Comparison of ENCODE assay signal across 1 cellular context in the genomic region with DNA sequence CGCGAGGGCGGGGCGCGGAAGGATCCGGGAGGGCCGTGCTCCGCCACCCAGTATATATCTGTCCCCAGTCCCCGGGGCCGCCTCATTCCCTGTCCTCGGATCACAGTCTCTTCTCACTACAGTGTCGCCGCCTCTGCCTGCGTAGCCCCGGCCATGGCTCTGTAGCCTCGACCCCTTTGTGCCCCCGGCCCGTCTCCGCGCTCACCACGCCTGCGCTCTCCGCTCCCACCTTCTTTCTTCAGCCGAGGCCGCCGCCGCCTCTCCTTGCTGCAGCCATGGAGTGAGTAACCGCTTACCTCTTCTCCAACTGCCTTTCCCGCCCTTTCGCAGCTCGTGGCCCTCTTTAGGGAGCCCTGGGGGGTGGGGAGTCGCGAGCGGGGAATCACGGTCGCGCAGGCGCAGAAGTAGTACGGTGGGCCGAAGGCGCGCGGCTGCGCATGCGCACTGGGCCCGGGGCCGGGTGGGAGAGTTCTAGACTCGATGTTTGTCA.
TF ChIP-seq lines count a peak whose summit lies in the region.

A gene with protein sequence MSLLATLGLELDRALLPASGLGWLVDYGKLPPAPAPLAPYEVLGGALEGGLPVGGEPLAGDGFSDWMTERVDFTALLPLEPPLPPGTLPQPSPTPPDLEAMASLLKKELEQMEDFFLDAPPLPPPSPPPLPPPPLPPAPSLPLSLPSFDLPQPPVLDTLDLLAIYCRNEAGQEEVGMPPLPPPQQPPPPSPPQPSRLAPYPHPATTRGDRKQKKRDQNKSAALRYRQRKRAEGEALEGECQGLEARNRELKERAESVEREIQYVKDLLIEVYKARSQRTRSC (plus strand): TSS at position 85 of the 490 bp plus-strand sequence. CDS start 1,646 bp downstream, outside the sequence.
Gene NUP62, minus strand, starts transcription at position 384 of the 490 bp plus-strand sequence. CDS start 19,697 bp downstream, outside the sequence.

TF ChIP-seq in WTC11, 78 proteins besides CTCF, POLR2A, EP300 and RAD21 (continued from another document and continues in another):
- TF ChIP-seq, protein P1, sequence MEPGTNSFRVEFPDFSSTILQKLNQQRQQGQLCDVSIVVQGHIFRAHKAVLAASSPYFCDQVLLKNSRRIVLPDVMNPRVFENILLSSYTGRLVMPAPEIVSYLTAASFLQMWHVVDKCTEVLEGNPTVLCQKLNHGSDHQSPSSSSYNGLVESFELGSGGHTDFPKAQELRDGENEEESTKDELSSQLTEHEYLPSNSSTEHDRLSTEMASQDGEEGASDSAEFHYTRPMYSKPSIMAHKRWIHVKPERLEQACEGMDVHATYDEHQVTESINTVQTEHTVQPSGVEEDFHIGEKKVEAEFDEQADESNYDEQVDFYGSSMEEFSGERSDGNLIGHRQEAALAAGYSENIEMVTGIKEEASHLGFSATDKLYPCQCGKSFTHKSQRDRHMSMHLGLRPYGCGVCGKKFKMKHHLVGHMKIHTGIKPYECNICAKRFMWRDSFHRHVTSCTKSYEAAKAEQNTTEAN (CRISPR knock-in tag; IDR thresholded peaks at IDR 0.05): peak; percentile 90
- TF ChIP-seq E2F1 (CRISPR knock-in tag; IDR thresholded peaks at IDR 0.05) (no peak), FOXP4 (CRISPR knock-in tag; IDR thresholded peaks at IDR 0.05) (no peak; the same call in 1 of the 2 replicates), ZNF219 (CRISPR knock-in tag; IDR thresholded peaks at IDR 0.05; ENCODE audit: borderline replicate concordance) (no peak), TEAD1 (CRISPR knock-in tag; IDR thresholded peaks at IDR 0.05) (peak; percentile 83; the same call in 1 of the 2 replicates), NFE2L1 (CRISPR knock-in tag; IDR thresholded peaks at IDR 0.05) (peak; percentile 80), ZNF396 (CRISPR knock-in tag; IDR thresholded peaks at IDR 0.05; ENCODE audit: borderline replicate concordance) (no peak), ZBTB21 (CRISPR knock-in tag; IDR thresholded peaks at IDR 0.05; ENCODE audit: borderline replicate concordance) (no peak; the same call in 1 of the 2 replicates), TP53 (CRISPR knock-in tag; IDR thresholded peaks at IDR 0.05) (peak; percentile 81; the same call in 1 of the 2 replicates), SP1 (CRISPR knock-in tag; conservative IDR thresholded peaks at IDR 0.05) (no peak; the same call in 1 of the 2 replicates), FOXJ3 (CRISPR knock-in tag; IDR thresholded peaks at IDR 0.05; ENCODE audit: borderline replicate concordance) (no peak), AFF4 (CRISPR knock-in tag; IDR thresholded peaks at IDR 0.05; ENCODE audit: borderline replicate concordance) (no peak), NR3C1 (CRISPR knock-in tag; conservative IDR thresholded peaks at IDR 0.05; ENCODE audit: low read depth) (no peak), MXD4 (CRISPR knock-in tag; IDR thresholded peaks at IDR 0.05; ENCODE audit: borderline replicate concordance) (no peak), HMGXB4 (CRISPR knock-in tag; IDR thresholded peaks at IDR 0.05) (peak; percentile 77; the same call in 1 of the 2 replicates), ZNF263 (CRISPR knock-in tag; IDR thresholded peaks at IDR 0.05; ENCODE audit: low read depth) (peak; percentile 36; the same call in 1 of the 2 replicates), ZNF423 (CRISPR knock-in tag; IDR thresholded peaks at IDR 0.05) (no peak), JAZF1 (CRISPR knock-in tag; IDR thresholded peaks at IDR 0.05) (no peak), KAT7 (CRISPR knock-in tag; IDR thresholded peaks at IDR 0.05; ENCODE audit: borderline replicate concordance) (peak; percentile 91; the same call in 1 of the 2 replicates), ZNF232 (CRISPR knock-in tag; IDR thresholded peaks at IDR 0.05) (0 out of 2 replicates have a peak, but pooled peaks have one; percentile 15), CREB1 (CRISPR knock-in tag; IDR thresholded peaks at IDR 0.05) (no peak), MAX (CRISPR knock-in tag; IDR thresholded peaks at IDR 0.05) (peak; percentile 98), ZNF512 (CRISPR knock-in tag; IDR thresholded peaks at IDR 0.05; ENCODE audit: borderline replicate concordance) (no peak), ETV6 (CRISPR knock-in tag; IDR thresholded peaks at IDR 0.05) (peak; percentile 88), ZNF317 (CRISPR knock-in tag; IDR thresholded peaks at IDR 0.05; ENCODE audit: borderline replicate concordance, low read depth) (no peak; the same call in 1 of the 2 replicates), ATF1 (CRISPR knock-in tag; IDR thresholded peaks at IDR 0.05) (no peak)
- TF ChIP-seq, protein P2, sequence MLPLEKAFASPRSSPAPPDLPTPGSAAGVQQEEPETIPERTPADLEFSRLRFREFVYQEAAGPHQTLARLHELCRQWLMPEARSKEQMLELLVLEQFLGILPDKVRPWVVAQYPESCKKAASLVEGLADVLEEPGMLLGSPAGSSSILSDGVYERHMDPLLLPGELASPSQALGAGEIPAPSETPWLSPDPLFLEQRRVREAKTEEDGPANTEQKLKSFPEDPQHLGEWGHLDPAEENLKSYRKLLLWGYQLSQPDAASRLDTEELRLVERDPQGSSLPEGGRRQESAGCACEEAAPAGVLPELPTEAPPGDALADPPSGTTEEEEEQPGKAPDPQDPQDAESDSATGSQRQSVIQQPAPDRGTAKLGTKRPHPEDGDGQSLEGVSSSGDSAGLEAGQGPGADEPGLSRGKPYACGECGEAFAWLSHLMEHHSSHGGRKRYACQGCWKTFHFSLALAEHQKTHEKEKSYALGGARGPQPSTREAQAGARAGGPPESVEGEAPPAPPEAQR (CRISPR knock-in tag; IDR thresholded peaks at IDR 0.05): no peak
- TF ChIP-seq, protein P3, sequence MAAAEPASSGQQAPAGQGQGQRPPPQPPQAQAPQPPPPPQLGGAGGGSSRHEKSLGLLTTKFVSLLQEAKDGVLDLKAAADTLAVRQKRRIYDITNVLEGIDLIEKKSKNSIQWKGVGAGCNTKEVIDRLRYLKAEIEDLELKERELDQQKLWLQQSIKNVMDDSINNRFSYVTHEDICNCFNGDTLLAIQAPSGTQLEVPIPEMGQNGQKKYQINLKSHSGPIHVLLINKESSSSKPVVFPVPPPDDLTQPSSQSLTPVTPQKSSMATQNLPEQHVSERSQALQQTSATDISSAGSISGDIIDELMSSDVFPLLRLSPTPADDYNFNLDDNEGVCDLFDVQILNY (CRISPR knock-in tag; IDR thresholded peaks at IDR 0.05): peak; percentile 95
- TF ChIP-seq, protein P4, sequence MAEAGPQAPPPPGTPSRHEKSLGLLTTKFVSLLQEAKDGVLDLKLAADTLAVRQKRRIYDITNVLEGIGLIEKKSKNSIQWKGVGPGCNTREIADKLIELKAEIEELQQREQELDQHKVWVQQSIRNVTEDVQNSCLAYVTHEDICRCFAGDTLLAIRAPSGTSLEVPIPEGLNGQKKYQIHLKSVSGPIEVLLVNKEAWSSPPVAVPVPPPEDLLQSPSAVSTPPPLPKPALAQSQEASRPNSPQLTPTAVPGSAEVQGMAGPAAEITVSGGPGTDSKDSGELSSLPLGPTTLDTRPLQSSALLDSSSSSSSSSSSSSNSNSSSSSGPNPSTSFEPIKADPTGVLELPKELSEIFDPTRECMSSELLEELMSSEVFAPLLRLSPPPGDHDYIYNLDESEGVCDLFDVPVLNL (CRISPR knock-in tag; IDR thresholded peaks at IDR 0.05; ENCODE audit: borderline replicate concordance, low read depth): peak; percentile 86
- TF ChIP-seq, protein P5, sequence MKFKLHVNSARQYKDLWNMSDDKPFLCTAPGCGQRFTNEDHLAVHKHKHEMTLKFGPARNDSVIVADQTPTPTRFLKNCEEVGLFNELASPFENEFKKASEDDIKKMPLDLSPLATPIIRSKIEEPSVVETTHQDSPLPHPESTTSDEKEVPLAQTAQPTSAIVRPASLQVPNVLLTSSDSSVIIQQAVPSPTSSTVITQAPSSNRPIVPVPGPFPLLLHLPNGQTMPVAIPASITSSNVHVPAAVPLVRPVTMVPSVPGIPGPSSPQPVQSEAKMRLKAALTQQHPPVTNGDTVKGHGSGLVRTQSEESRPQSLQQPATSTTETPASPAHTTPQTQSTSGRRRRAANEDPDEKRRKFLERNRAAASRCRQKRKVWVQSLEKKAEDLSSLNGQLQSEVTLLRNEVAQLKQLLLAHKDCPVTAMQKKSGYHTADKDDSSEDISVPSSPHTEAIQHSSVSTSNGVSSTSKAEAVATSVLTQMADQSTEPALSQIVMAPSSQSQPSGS (CRISPR knock-in tag; IDR thresholded peaks at IDR 0.05; ENCODE audit: borderline replicate concordance, low read depth): no peak
